In the genomic region with DNA sequence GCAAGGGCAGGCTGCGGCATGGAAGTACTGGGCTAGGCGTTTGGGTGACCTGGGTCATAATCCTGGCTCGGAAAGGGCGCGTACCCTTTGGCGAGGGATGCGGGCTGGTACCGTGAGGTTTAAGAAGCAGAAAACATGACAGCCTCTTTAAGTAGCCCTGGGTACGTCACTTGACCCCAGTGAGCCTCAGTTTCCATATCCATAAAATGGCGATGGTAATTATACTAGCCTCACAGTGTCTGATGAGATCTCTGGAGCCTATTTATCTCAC, we compare ENCODE assay signal across 8 cellular contexts. TPM values are rescaled to one million over a fixed set of nuclear protein-coding genes. Genes with fewer than 3 reads are reported as not detected.
DNase-seq lines count a peak whose midpoint lies in the region; ATAC-seq, FAIRE-seq and TF ChIP-seq lines count a peak whose summit lies in the region.

No MANE protein-coding gene starts in this region.

- no peak for ATAC-seq in activated naive CD8-positive, alpha-beta T cell treated with anti-CD3 and anti-CD28 coated beads, Interleukin-2, amount 10 ng/mL, durations not matched to agents 7 days and 5 days (ENCODE audit: low read depth)
- no peak for ATAC-seq in GM21390 (IDR thresholded peaks at IDR 0.05; ENCODE audit: unreplicated experiment)

- peaks cover 16% of the 10 kb centered on the region for H3K36me3 Mint-ChIP-seq in activated naive CD8-positive, alpha-beta T cell treated with anti-CD3 and anti-CD28 coated beads, Interleukin-2, amount 10 ng/mL, durations not matched to agents 7 days and 5 days

- no peaks in the 10 kb centered on the region for H3K9me3 ChIP-seq in keratinocyte (ENCODE audit: control insufficient read depth, low read depth, low read length)

- peaks cover 65% of the 10 kb centered on the region for H3K4me1 Mint-ChIP-seq in activated naive CD8-positive, alpha-beta T cell treated with anti-CD3 and anti-CD28 coated beads, Interleukin-2, amount 10 ng/mL, durations not matched to agents 7 days and 5 days

- no peak for TF ChIP-seq CTCF in keratinocyte (optimal IDR thresholded peaks at IDR 0.05 in 1 of 3, IDR thresholded peaks at IDR 0.05 in 1 of 3, conservative IDR thresholded peaks at IDR 0.05 in 1 of 3; ENCODE audit: extremely low read depth in 1 of 3, insufficient read depth in 2 of 3, low read length in 3 of 3)

- peak overlapping the region; percentile 67 to 85 (median 81) for H3K4me3 ChIP-seq in keratinocyte (ENCODE audit: control insufficient read depth in 2 of 3, extremely low read depth in 1 of 3, insufficient read depth in 2 of 3, low read depth in 1 of 3, low read length in 3 of 3)

- dilution Hi-C loops in keratinocyte (cut with MboI; ENCODE audit: extremely low pct_ligation_motif_present, low sequenced_read_pairs), result no loop called here

- H3K9ac ChIP-seq in keratinocyte (ENCODE audit: control insufficient read depth, extremely low read depth, insufficient read depth, low read length), result peak overlapping the region; percentile 94

- H3K27me3 Mint-ChIP-seq in activated naive CD8-positive, alpha-beta T cell treated with anti-CD3 and anti-CD28 coated beads, Interleukin-2, amount 10 ng/mL, durations not matched to agents 7 days and 5 days, result no peaks in the 10 kb centered on the region

- DNase-seq in NCI-H748 (lab: John Stamatoyannopoulos, UW; ENCODE audit: unreplicated experiment) (peak; percentile 32), NCI-H748 treated with DMSO at 0.1 percent for 48 hours (lab: John Stamatoyannopoulos, UW) (no peak), keratinocyte (ENCODE audit: low read depth, low spot score) (no peak), substantia nigra (lab: John Stamatoyannopoulos, UW) (peak in 1 of 49 donors; percentile 56), 8988T (no peak), NCI-H524 treated with DMSO at 0.1 percent for 48 hours (lab: John Stamatoyannopoulos, UW) (no peak)
- no peak for DNase-seq in activated naive CD8-positive, alpha-beta T cell treated with anti-CD3 and anti-CD28 coated beads, Interleukin-2, amount 10 ng/mL, durations not matched to agents 7 days and 5 days

- peak overlapping the region; percentile 99 for H3K4me3 Mint-ChIP-seq in activated naive CD8-positive, alpha-beta T cell treated with anti-CD3 and anti-CD28 coated beads, Interleukin-2, amount 10 ng/mL, durations not matched to agents 7 days and 5 days

- no peaks in the 10 kb centered on the region for H3K27me3 ChIP-seq in keratinocyte (ENCODE audit: control insufficient read depth, extremely low read depth, insufficient read depth, low read length)

- peak overlapping the region; percentile 95 for H3K27ac ChIP-seq in keratinocyte (ENCODE audit: control insufficient read depth, insufficient read depth, low read length)
- H3K27ac ChIP-seq in substantia nigra (ENCODE audit: low read depth, low read length, poor library complexity, severe bottlenecking), result peak overlapping the region; percentile 100

- peak overlapping the region; percentile 8 for H2AFZ ChIP-seq in keratinocyte (ENCODE audit: control insufficient read depth, low read length)

- no peak for FAIRE-seq in keratinocyte (lab: Jason Lieb, UNC)

- peaks cover 2 to 4% of the 10 kb centered on the region in 2 experiments for H3K36me3 ChIP-seq in keratinocyte (ENCODE audit: control insufficient read depth in 2 of 2, extremely low read depth in 1 of 2, insufficient read depth in 2 of 2, low read length in 2 of 2)

- H3K9me3 Mint-ChIP-seq in activated naive CD8-positive, alpha-beta T cell treated with anti-CD3 and anti-CD28 coated beads, Interleukin-2, amount 10 ng/mL, durations not matched to agents 7 days and 5 days, result no peaks in the 10 kb centered on the region

- POLR2A ChIA-PET in activated naive CD8-positive, alpha-beta T cell treated with anti-CD3 and anti-CD28 coated beads, Interleukin-2, amount 10 ng/mL, durations not matched to agents 7 days and 5 days (lab: Charles Lee), result interaction anchor here (1.0 to 9.3 kb wide), 24 partner anchors 9 to 316 kb away, joined by 3 to 357 read pairs (median 8); a partner anchor contains a TSS

- peak overlapping the region; percentile 87 for H3K4me2 ChIP-seq in keratinocyte (ENCODE audit: control insufficient read depth, extremely low read depth, insufficient read depth, low read depth, low read length)

- peak overlapping the region; percentile 100 for H3K27ac Mint-ChIP-seq in activated naive CD8-positive, alpha-beta T cell treated with anti-CD3 and anti-CD28 coated beads, Interleukin-2, amount 10 ng/mL, durations not matched to agents 7 days and 5 days

- peaks cover 28% of the 10 kb centered on the region for H3K4me1 ChIP-seq in keratinocyte (ENCODE audit: control insufficient read depth, extremely low read depth, insufficient read depth, low read length)

- H3K9me1 ChIP-seq in keratinocyte (ENCODE audit: control insufficient read depth, extremely low read depth, insufficient read depth, low read length), result no peaks in the 10 kb centered on the region

- H3K79me2 ChIP-seq in keratinocyte (ENCODE audit: control insufficient read depth, insufficient read depth, low read length), result peaks cover 1% of the 10 kb centered on the region

- no peaks in the 10 kb centered on the region for H4K20me1 ChIP-seq in keratinocyte (ENCODE audit: control insufficient read depth, extremely low read depth, insufficient read depth, low read length)

RNA-seq across cellular contexts. Expression of a gene that starts 0.7 kb away (rescaled TPM):
- 10 to 100 TPM; 21.5 TPM for total RNA-seq in activated naive CD8-positive, alpha-beta T cell treated with anti-CD3 and anti-CD28 coated beads, Interleukin-2, amount 10 ng/mL, durations not matched to agents 7 days and 5 days
- polyA plus RNA-seq in keratinocyte, result 14.2 to 21.1 TPM (median 15.9 TPM) in 3 replicates
- polyA plus RNA-seq in keratinocyte (2011; ENCODE audit: low read depth), result 3.2 TPM
- 11.7 and 14.0 TPM in 2 replicates for polyA plus RNA-seq in keratinocyte (2011; cell fraction: cytosol; rRNA removed)
- polyA plus RNA-seq in keratinocyte (2011; cell fraction: nucleus; rRNA removed), result 26.1 and 26.9 TPM in 2 replicates
- 10.6 and 11.1 TPM in 2 replicates for polyA plus RNA-seq in keratinocyte (2012; ENCODE audit: low replicate concordance)
- polyA minus RNA-seq in keratinocyte, result 11.2 to 39.6 TPM (median 25.5 TPM) in 3 replicates
- polyA minus RNA-seq in keratinocyte (2011; cell fraction: cytosol; rRNA and poly(A)+ RNA removed), result 12.5 TPM
- 16.5 and 25.7 TPM in 2 replicates for polyA minus RNA-seq in keratinocyte (2011; cell fraction: nucleus; rRNA and poly(A)+ RNA removed)

RNA-seq across cellular contexts. Expression of a gene that starts 38.0 kb away (rescaled TPM):
- 10 to 100 TPM; 52.9 TPM for total RNA-seq in activated naive CD8-positive, alpha-beta T cell treated with anti-CD3 and anti-CD28 coated beads, Interleukin-2, amount 10 ng/mL, durations not matched to agents 7 days and 5 days
- 18.1 to 32.0 TPM (median 22.6 TPM) in 3 replicates for polyA plus RNA-seq in keratinocyte
- 14.0 TPM for polyA plus RNA-seq in keratinocyte (2011; ENCODE audit: low read depth)
- 22.3 and 28.7 TPM in 2 replicates for polyA plus RNA-seq in keratinocyte (2011; cell fraction: cytosol; rRNA removed)
- 27.8 and 32.9 TPM in 2 replicates for polyA plus RNA-seq in keratinocyte (2011; cell fraction: nucleus; rRNA removed)
- polyA plus RNA-seq in keratinocyte (2012; ENCODE audit: low replicate concordance), result 16.3 and 18.4 TPM in 2 replicates
- 21.5 to 62.9 TPM (median 45.1 TPM) in 3 replicates for polyA minus RNA-seq in keratinocyte
- polyA minus RNA-seq in keratinocyte (2011; cell fraction: cytosol; rRNA and poly(A)+ RNA removed), result 14.4 TPM
- polyA minus RNA-seq in keratinocyte (2011; cell fraction: nucleus; rRNA and poly(A)+ RNA removed), result 11.0 and 11.9 TPM in 2 replicates
